16 cellular contexts compared by ENCODE assay signal in the genomic region with DNA sequence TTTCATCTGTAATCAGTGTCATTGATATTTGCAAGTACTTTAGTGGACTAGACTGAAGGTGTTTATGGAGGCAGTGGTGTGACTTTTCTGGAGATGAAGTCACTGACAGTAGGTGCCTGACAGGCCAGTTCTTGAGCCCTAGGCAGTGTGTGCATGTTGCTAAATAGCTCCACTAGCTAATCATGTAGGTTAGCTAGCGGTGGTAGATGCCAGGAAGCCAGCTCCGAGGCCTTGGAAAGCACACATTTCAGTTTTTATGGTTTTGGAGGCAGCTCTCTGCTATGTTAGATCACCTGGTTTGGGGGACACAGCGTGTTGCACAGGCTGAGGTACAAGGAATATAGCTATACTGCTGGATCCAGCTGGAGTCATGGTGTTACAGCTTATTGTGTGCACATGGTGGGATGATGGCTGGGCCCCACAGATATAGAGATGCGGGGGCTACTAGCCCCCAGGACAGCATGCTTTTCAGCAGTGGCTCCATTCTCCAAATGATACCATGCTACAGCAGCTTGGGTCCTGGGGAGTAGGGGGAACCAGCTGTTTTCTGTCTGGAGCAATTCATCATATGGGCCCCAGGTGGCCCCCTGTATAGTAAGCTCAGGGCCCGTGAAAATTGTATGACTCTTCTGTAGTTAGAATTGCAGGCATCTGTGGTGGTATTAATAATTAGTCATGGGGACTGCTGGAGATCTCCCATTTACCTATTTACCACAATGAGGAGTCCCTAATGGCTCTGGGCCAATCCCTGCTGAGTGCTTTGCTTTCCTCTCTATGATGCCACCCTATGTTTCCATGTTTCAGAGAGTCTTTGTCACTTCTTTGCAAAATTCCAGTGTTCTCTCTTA.
DNase-seq lines count a peak whose midpoint lies in the region; ATAC-seq, FAIRE-seq and TF ChIP-seq lines count a peak whose summit lies in the region.
"Had no signal": no experiment of that assay in that cellular context is flagged by ENCODE, and none has a peak within 500 bp of the region (broad histone marks: within the 10 kb centered on the region; RNA-seq: fewer than 3 reads in every experiment).

No MANE protein-coding gene starts in this region.

- no peaks in the 10 kb centered on the region for H4K20me1 ChIP-seq in HepG2 (ENCODE audit: insufficient read depth, low read length)
- H4K20me1 ChIP-seq: BLaER1 had no signal

- H3K79me2 ChIP-seq in HepG2 (ENCODE audit: insufficient read depth, low read length): no peaks in the 10 kb centered on the region

- ATAC-seq in HepG2: no peak
- no peak for ATAC-seq in right lobe of liver
- ATAC-seq in activated T-helper 17 cell treated with anti-CD3 and anti-CD28 coated beads, Interleukin-2, amount 50 U/mL, for 72 hours (replicated peaks): no peak
- ATAC-seq in HG02970 (IDR thresholded peaks at IDR 0.05; ENCODE audit: low FRiP score, unreplicated experiment): no peak

- no peaks in the 10 kb centered on the region for H3K27me3 Mint-ChIP-seq in activated T-helper 17 cell treated with anti-CD3 and anti-CD28 coated beads, Interleukin-2, amount 50 U/mL, for 72 hours
- H3K27me3 Mint-ChIP-seq: CD8-positive, alpha-beta memory T cell had no signal

- no peak overlapping the region for H2AFZ ChIP-seq in HepG2 (ENCODE audit: low read length)

- no TSS peak for BruUV-seq in HepG2 (replicated peaks; lab: Mats Ljungman, UMichigan)

- no peaks in the 10 kb centered on the region for H3K36me3 ChIP-seq in HepG2 (replicated peaks in 1 of 2; ENCODE audit: control insufficient read depth in 1 of 2, insufficient read depth in 2 of 2, low read length in 2 of 2)
- no peaks in the 10 kb centered on the region for H3K36me3 ChIP-seq in right lobe of liver
- H3K36me3 ChIP-seq: BLaER1 had no signal

- intact Hi-C loops in HepG2 (cut with micrococcal nuclease; ENCODE audit: unreplicated experiment) (no loop called here), right lobe of liver (cut with DNase I) (no loop called here)

- TF ChIP-seq RAD21 in HepG2 (CRISPR knock-in tag; IDR thresholded peaks at IDR 0.05): no peak

- H3K9me3 ChIP-seq in HepG2 (ENCODE audit: low read length) (no peaks in the 10 kb centered on the region), right lobe of liver (no peaks in the 10 kb centered on the region)
- H3K9me3 ChIP-seq: BLaER1, Caco-2 had no signal

- H3K9me3 Mint-ChIP-seq in activated T-helper 17 cell treated with anti-CD3 and anti-CD28 coated beads, Interleukin-2, amount 50 U/mL, for 72 hours: peaks cover 8% of the 10 kb centered on the region

- in situ Hi-C loops in HepG2 (cut with HindIII; ENCODE audit: extremely low pct_ligation_motif_present, low pct_unique_long_range_greater_than_20kb): no loop called here

- no peak overlapping the region for H3K4me2 ChIP-seq in HepG2 (ENCODE audit: low read depth, low read length)
- H3K4me2 ChIP-seq: BLaER1 had no signal

- H3K4me3 ChIP-seq in HepG2 (replicated peaks in 1 of 3; ENCODE audit: insufficient read depth in 1 of 3, low read depth in 2 of 3, low read length in 3 of 3): no peak overlapping the region
- no peak overlapping the region for H3K4me3 ChIP-seq in right lobe of liver
- H3K4me3 ChIP-seq: BLaER1 had no signal

- H3K27ac ChIP-seq in HepG2 (ENCODE audit: extremely low read length, insufficient read depth, low read length): no peak overlapping the region
- no peak overlapping the region for H3K27ac ChIP-seq in right lobe of liver
- H3K27ac ChIP-seq: BLaER1 had no signal

- H3K4me1 Mint-ChIP-seq in activated T-helper 17 cell treated with anti-CD3 and anti-CD28 coated beads, Interleukin-2, amount 50 U/mL, for 72 hours: no peaks in the 10 kb centered on the region
- H3K4me1 Mint-ChIP-seq: CD8-positive, alpha-beta memory T cell; H9 had no signal

- 50% methylated on average over 2 of the region's 5 CpGs for WGBS in HepG2 (ENCODE audit: low lambda C conversion rate)
- no CpG with 5 or more reads among the region's 5 CpGs for WGBS in right lobe of liver (ENCODE audit: insufficient coverage, low coverage, low lambda C conversion rate, missing lambda C conversion rate)

- no peaks in the 10 kb centered on the region for H3K27me3 ChIP-seq in HepG2 (ENCODE audit: control insufficient read depth in 1 of 2, insufficient read depth in 2 of 2, low read length in 2 of 2)
- no peaks in the 10 kb centered on the region for H3K27me3 ChIP-seq in right lobe of liver
- H3K27me3 ChIP-seq: BLaER1 had no signal

- no peaks in the 10 kb centered on the region for H3K36me3 Mint-ChIP-seq in activated T-helper 17 cell treated with anti-CD3 and anti-CD28 coated beads, Interleukin-2, amount 50 U/mL, for 72 hours (ENCODE audit: low read depth)
- H3K36me3 Mint-ChIP-seq: CD8-positive, alpha-beta memory T cell had no signal

- no peak overlapping the region for H3K4me3 Mint-ChIP-seq in activated T-helper 17 cell treated with anti-CD3 and anti-CD28 coated beads, Interleukin-2, amount 50 U/mL, for 72 hours
- H3K4me3 Mint-ChIP-seq: CD8-positive, alpha-beta memory T cell; H9 had no signal

- no peak overlapping the region for H3K27ac Mint-ChIP-seq in activated T-helper 17 cell treated with anti-CD3 and anti-CD28 coated beads, Interleukin-2, amount 50 U/mL, for 72 hours
- H3K27ac Mint-ChIP-seq: CD8-positive, alpha-beta memory T cell had no signal

- TF ChIP-seq EP300 in HepG2 (IDR thresholded peaks at IDR 0.05; ENCODE audit: low read depth in 2 of 2, low read length in 2 of 2) (no peak), HepG2 (CRISPR knock-in tag; IDR thresholded peaks at IDR 0.05; ENCODE audit: borderline replicate concordance) (no peak)

- TF ChIP-seq CTCF in HepG2 (CRISPR knock-in tag; IDR thresholded peaks at IDR 0.05): no peak
- no peak for TF ChIP-seq CTCF in right lobe of liver (IDR thresholded peaks at IDR 0.05)

- CTCF ChIA-PET in HepG2 (lab: Yijun Ruan, JAX; ENCODE audit: low intra/inter-chr PET ratio, low total read pairs): no interaction called here

- H3K9ac ChIP-seq in HepG2 (ENCODE audit: insufficient read depth, low read depth, low read length): no peak overlapping the region
- H3K9ac ChIP-seq: BLaER1 had no signal

- DNase-seq in HepG2 (ENCODE audit: low spot score) (peak; percentile 0), right lobe of liver (no peak), NCI-H69 (lab: John Stamatoyannopoulos, UW) (peak; percentile 60), kidney tubule cell (ENCODE audit: low spot score) (peak; percentile 1), NCI-H2171 treated with DMSO at 0.1 percent for 48 hours (lab: John Stamatoyannopoulos, UW) (no peak)
- DNase-seq: AML-193; Caco-2; CD8-positive, alpha-beta memory T cell; DND-41; GF-D8; GOT3; H9 had no signal

- H3K4me1 ChIP-seq in HepG2 (ENCODE audit: insufficient read depth, low read length) (no peaks in the 10 kb centered on the region), right lobe of liver (no peaks in the 10 kb centered on the region)
- H3K4me1 ChIP-seq: BLaER1, Caco-2 had no signal

- no peak for FAIRE-seq in HepG2 (lab: Jason Lieb, UNC)
- FAIRE-seq: GM19239 had no signal

- no peak for TF ChIP-seq POLR2A in HepG2 (IDR thresholded peaks at IDR 0.05; ENCODE audit: insufficient read depth in 1 of 2, low read depth in 2 of 2, low read length in 2 of 2)
- TF ChIP-seq POLR2A in right lobe of liver (IDR thresholded peaks at IDR 0.05): no peak

- POLR2A ChIA-PET in HepG2 (lab: Yijun Ruan, JAX): no interaction called here

TF ChIP-seq in HepG2, 621 proteins besides CTCF, POLR2A, EP300 and RAD21 (continues in another document):
- TF ChIP-seq ETV5 (CRISPR knock-in tag; IDR thresholded peaks at IDR 0.05; ENCODE audit: borderline replicate concordance): no peak
- TF ChIP-seq SMYD3 (CRISPR knock-in tag; IDR thresholded peaks at IDR 0.05): no peak
- no peak for TF ChIP-seq RFX1 (IDR thresholded peaks at IDR 0.05)
- TF ChIP-seq NR1H2 (CRISPR knock-in tag; IDR thresholded peaks at IDR 0.05; ENCODE audit: borderline replicate concordance, low read depth): no peak
- TF ChIP-seq, protein P1, sequence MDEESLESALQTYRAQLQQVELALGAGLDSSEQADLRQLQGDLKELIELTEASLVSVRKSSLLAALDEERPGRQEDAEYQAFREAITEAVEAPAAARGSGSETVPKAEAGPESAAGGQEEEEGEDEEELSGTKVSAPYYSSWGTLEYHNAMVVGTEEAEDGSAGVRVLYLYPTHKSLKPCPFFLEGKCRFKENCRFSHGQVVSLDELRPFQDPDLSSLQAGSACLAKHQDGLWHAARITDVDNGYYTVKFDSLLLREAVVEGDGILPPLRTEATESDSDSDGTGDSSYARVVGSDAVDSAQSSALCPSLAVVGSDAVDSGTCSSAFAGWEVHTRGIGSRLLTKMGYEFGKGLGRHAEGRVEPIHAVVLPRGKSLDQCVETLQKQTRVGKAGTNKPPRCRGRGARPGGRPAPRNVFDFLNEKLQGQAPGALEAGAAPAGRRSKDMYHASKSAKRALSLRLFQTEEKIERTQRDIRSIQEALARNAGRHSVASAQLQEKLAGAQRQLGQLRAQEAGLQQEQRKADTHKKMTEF (CRISPR knock-in tag; IDR thresholded peaks at IDR 0.05): no peak
- no peak for TF ChIP-seq SOX6 (IDR thresholded peaks at IDR 0.05)
- no peak for TF ChIP-seq SOX6 (CRISPR knock-in tag; IDR thresholded peaks at IDR 0.05)
- no peak for TF ChIP-seq ZNF670 (CRISPR knock-in tag; IDR thresholded peaks at IDR 0.05; ENCODE audit: borderline replicate concordance)
- no peak for TF ChIP-seq THAP11 (CRISPR knock-in tag; IDR thresholded peaks at IDR 0.05)
- TF ChIP-seq, protein P2, sequence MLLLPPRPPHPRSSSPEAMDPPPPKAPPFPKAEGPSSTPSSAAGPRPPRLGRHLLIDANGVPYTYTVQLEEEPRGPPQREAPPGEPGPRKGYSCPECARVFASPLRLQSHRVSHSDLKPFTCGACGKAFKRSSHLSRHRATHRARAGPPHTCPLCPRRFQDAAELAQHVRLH (CRISPR knock-in tag; IDR thresholded peaks at IDR 0.05; ENCODE audit: borderline replicate concordance, low read depth): no peak
- TF ChIP-seq, protein P3, sequence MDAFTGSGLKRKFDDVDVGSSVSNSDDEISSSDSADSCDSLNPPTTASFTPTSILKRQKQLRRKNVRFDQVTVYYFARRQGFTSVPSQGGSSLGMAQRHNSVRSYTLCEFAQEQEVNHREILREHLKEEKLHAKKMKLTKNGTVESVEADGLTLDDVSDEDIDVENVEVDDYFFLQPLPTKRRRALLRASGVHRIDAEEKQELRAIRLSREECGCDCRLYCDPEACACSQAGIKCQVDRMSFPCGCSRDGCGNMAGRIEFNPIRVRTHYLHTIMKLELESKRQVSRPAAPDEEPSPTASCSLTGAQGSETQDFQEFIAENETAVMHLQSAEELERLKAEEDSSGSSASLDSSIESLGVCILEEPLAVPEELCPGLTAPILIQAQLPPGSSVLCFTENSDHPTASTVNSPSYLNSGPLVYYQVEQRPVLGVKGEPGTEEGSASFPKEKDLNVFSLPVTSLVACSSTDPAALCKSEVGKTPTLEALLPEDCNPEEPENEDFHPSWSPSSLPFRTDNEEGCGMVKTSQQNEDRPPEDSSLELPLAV (CRISPR knock-in tag; conservative IDR thresholded peaks at IDR 0.05; ENCODE audit: low read depth): no peak
- TF ChIP-seq MBD4 (IDR thresholded peaks at IDR 0.05; ENCODE audit: borderline replicate concordance, low read length): no peak
- TF ChIP-seq, protein P4, sequence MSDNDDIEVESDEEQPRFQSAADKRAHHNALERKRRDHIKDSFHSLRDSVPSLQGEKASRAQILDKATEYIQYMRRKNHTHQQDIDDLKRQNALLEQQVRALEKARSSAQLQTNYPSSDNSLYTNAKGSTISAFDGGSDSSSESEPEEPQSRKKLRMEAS (IDR thresholded peaks at IDR 0.05): no peak

Comparison
In these comparisons a context has a peak if more than half of its experiments do, and no peak if none do; other contexts are left out.
1. DNase-seq: peak in HepG2 (single experiment), NCI-H69 (single experiment) and kidney tubule cell (single experiment); none in right lobe of liver (0 of 3) and NCI-H2171 treated with DMSO at 0.1 percent for 48 hours (single experiment).